23 cellular contexts compared by ENCODE assay signal in the genomic region with DNA sequence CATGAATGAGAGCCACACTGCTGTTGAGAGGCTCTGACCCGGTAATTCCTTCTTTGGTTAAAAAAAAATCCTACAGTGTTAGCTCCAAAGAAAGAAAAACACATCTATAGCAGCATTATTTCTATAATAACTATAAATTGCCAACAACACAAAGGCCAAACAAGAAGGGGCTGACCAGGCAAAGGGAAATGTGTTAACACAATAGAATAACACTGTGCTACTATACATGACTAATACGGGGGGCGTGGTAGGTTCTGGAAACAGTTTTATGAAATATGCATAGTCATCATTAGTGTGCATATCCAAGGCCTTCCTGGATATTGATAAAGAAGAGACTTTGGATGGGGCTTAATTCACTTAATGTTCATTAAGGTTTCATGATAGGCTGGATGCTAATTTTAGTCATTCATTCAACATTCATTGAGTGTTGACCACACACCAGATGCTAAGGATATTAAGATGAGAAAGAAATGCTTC. TPM values are rescaled to one million over a fixed set of nuclear protein-coding genes. Genes with fewer than 3 reads are reported as not detected.
DNase-seq lines count a peak whose midpoint lies in the region; ATAC-seq, FAIRE-seq and TF ChIP-seq lines count a peak whose summit lies in the region.
"Had no signal": no experiment of that assay in that cellular context is flagged by ENCODE, and none has a peak within 500 bp of the region (broad histone marks: within the 10 kb centered on the region; RNA-seq: fewer than 3 reads in every experiment).

No MANE protein-coding gene starts in this region.

- H3K9ac ChIP-seq in GM23248 = no peak overlapping the region
- H3K9ac ChIP-seq in endothelial cell of umbilical vein (replicated peaks; ENCODE audit: extremely low read depth, insufficient read depth, low read length) = no peak overlapping the region

- ATAC-seq in left lung (peak; percentile 26), left colon (no peak), GM18861 (IDR thresholded peaks at IDR 0.05; ENCODE audit: unreplicated experiment) (no peak)
- ATAC-seq in stimulated activated effector memory CD8-positive, alpha-beta T cell treated with anti-CD3 and anti-CD28 coated beads, Interleukin-12 subunit alpha, Interleukin-12 subunit beta, amount 100 ng/mL, for 72 hours = no peak
- ATAC-seq: activated naive CD4-positive, alpha-beta T cell treated with anti-CD3 and anti-CD28 coated beads, Interleukin-2, amount 50 U/mL, for 72 hours; Right ventricle myocardium inferior; stimulated activated naive CD8-positive, alpha-beta T cell treated with anti-CD3 and anti-CD28 coated beads, Interleukin-15, Interleukin-2, amounts not matched to agents 100 U/mL and 50 U/mL, for 24 hours had no signal

- in situ Hi-C loops in GM23248 (cut with MboI) = loop anchor here (25.0 kb wide), 1 partner anchor 699 kb away; a partner anchor contains a TSS

- no peaks in the 10 kb centered on the region for H3F3A ChIP-seq in GM23248 (ENCODE audit: insufficient read depth)

- H3K79me2 ChIP-seq in GM23248 (ENCODE audit: insufficient read depth) (no peaks in the 10 kb centered on the region), endothelial cell of umbilical vein (ENCODE audit: control insufficient read depth, insufficient read depth, low read length) (no peaks in the 10 kb centered on the region)

- dilution Hi-C loops in endothelial cell of umbilical vein (cut with MboI; ENCODE audit: extremely low pct_ligation_motif_present, low sequenced_read_pairs) = no loop called here

- H4K20me1 ChIP-seq in GM23248 (ENCODE audit: insufficient read depth) = no peaks in the 10 kb centered on the region
- H4K20me1 ChIP-seq in endothelial cell of umbilical vein (replicated peaks; ENCODE audit: control insufficient read depth, extremely low read depth, insufficient read depth, low read length) = no peaks in the 10 kb centered on the region

- no peaks in the 10 kb centered on the region for H3K9me3 Mint-ChIP-seq in stimulated activated effector memory CD8-positive, alpha-beta T cell treated with anti-CD3 and anti-CD28 coated beads, Interleukin-12 subunit alpha, Interleukin-12 subunit beta, amount 100 ng/mL, for 72 hours
- H3K9me3 Mint-ChIP-seq: activated naive CD4-positive, alpha-beta T cell treated with anti-CD3 and anti-CD28 coated beads, Interleukin-2, amount 50 U/mL, for 72 hours had no signal

- intact Hi-C loops in endothelial cell of umbilical vein (cut with micrococcal nuclease) = loop anchor here (2.0 to 10.0 kb wide), 2 partner anchors 26 to 1132 kb away; no protein-coding TSS in a partner anchor
- intact Hi-C loops in left lung (cut with DNase I) = no loop called here
- intact Hi-C loops in left colon (cut with DNase I, micrococcal nuclease) = no loop called here

- POLR2A ChIA-PET in endothelial cell of umbilical vein (lab: Charles Lee) = no interaction called here

- no peak overlapping the region for H3K4me2 ChIP-seq in GM23248 (ENCODE audit: unreplicated experiment)
- H3K4me2 ChIP-seq in endothelial cell of umbilical vein (ENCODE audit: insufficient read depth, low read length) = no peak overlapping the region

- DNase-seq in GM23248 = peak; percentile 39
- DNase-seq in OCI-M1 (lab: John Stamatoyannopoulos, UW) = peak; percentile 51
- peak; percentile 44 for DNase-seq in endothelial cell of umbilical vein (ENCODE audit: low read depth, low spot score)
- DNase-seq in left lung = no peak
- no peak for DNase-seq in stimulated activated effector memory CD8-positive, alpha-beta T cell treated with anti-CD3 and anti-CD28 coated beads, Interleukin-12 subunit alpha, Interleukin-12 subunit beta, amount 100 ng/mL, for 72 hours (ENCODE audit: low spot score in 2 of 2)
- DNase-seq in left colon = no peak
- no peak for DNase-seq in NCI-H1417 (lab: John Stamatoyannopoulos, UW)
- DNase-seq: activated CD4-positive, alpha-beta T cell treated with anti-CD3 and anti-CD28 coated beads for 4 hours; CD4-positive, alpha-beta memory T cell; Kasumi-1; NCI-H146; NCI-H2171; NCI-H526 treated with DMSO at 0.1 percent for 48 hours; stimulated activated CD4-positive, alpha-beta T cell treated with anti-CD3 and anti-CD28 coated beads, Interleukin-1b, Interleukin-23, amount 100 ng/mL, for 48 hours; stimulated activated naive CD8-positive, alpha-beta T cell treated with anti-CD3 and anti-CD28 coated beads, Interleukin-15, Interleukin-2, amounts not matched to agents 100 U/mL and 50 U/mL, for 24 hours; tibial artery had no signal

- FAIRE-seq in endothelial cell of umbilical vein (lab: Jason Lieb, UNC) = peak; percentile 89
- FAIRE-seq: frontal cortex, H54 had no signal

- H3K27ac Mint-ChIP-seq in stimulated activated effector memory CD8-positive, alpha-beta T cell treated with anti-CD3 and anti-CD28 coated beads, Interleukin-12 subunit alpha, Interleukin-12 subunit beta, amount 100 ng/mL, for 72 hours = no peak overlapping the region
- H3K27ac Mint-ChIP-seq: activated naive CD4-positive, alpha-beta T cell treated with anti-CD3 and anti-CD28 coated beads, Interleukin-2, amount 50 U/mL, for 72 hours; CD4-positive, alpha-beta memory T cell; endodermal cell had no signal

- H3K9me1 ChIP-seq in endothelial cell of umbilical vein (replicated peaks; ENCODE audit: control insufficient read depth, extremely low read depth, insufficient read depth, low read length) = no peaks in the 10 kb centered on the region

- H3K4me1 Mint-ChIP-seq in stimulated activated effector memory CD8-positive, alpha-beta T cell treated with anti-CD3 and anti-CD28 coated beads, Interleukin-12 subunit alpha, Interleukin-12 subunit beta, amount 100 ng/mL, for 72 hours = no peaks in the 10 kb centered on the region

- no peak for TF ChIP-seq CTCF in endothelial cell of umbilical vein (IDR thresholded peaks at IDR 0.05; ENCODE audit: extremely low read depth in 1 of 2, insufficient read depth in 1 of 2, low read depth in 1 of 2, low read length in 2 of 2)
- no peak for TF ChIP-seq CTCF in left lung (IDR thresholded peaks at IDR 0.05)

- H2AFZ ChIP-seq in GM23248 (no peak overlapping the region), endothelial cell of umbilical vein (ENCODE audit: low read depth, low read length) (peak overlapping the region; percentile 68)

- no peaks in the 10 kb centered on the region for H3K9me3 ChIP-seq in GM23248 (ENCODE audit: low read depth)
- no peaks in the 10 kb centered on the region for H3K9me3 ChIP-seq in endothelial cell of umbilical vein (replicated peaks; ENCODE audit: control insufficient read depth, insufficient read depth, low read length)
- H3K9me3 ChIP-seq in left lung = no peaks in the 10 kb centered on the region
- H3K9me3 ChIP-seq: tibial artery had no signal

- H3K4me1 ChIP-seq in GM23248 (ENCODE audit: insufficient read depth) (no peaks in the 10 kb centered on the region), endothelial cell of umbilical vein (ENCODE audit: control insufficient read depth, extremely low read depth, insufficient read depth, low read length) (peaks cover 14% of the 10 kb centered on the region), left lung (no peaks in the 10 kb centered on the region)
- H3K4me1 ChIP-seq: tibial artery had no signal

- WGBS in GM23248 (ENCODE audit: low coverage in 1 of 2, low lambda C conversion rate in 2 of 2, missing lambda C conversion rate in 2 of 2), 2 experiments = 55 to 74% methylated on average over 3 of the region's 3 CpGs

- H3K27ac ChIP-seq in GM23248 (no peak overlapping the region), endothelial cell of umbilical vein (ENCODE audit: insufficient read depth, low read depth, low read length) (peak overlapping the region; percentile 73), left lung (no peak overlapping the region)
- H3K27ac ChIP-seq: tibial artery had no signal

- H3K36me3 ChIP-seq in GM23248 (ENCODE audit: low read depth) = no peaks in the 10 kb centered on the region
- no peaks in the 10 kb centered on the region for H3K36me3 ChIP-seq in endothelial cell of umbilical vein (ENCODE audit: control insufficient read depth in 2 of 2, extremely low read depth in 1 of 2, insufficient read depth in 2 of 2, low read length in 2 of 2)
- no peaks in the 10 kb centered on the region for H3K36me3 ChIP-seq in left lung
- H3K36me3 ChIP-seq: tibial artery had no signal

- CTCF ChIA-PET in endothelial cell of umbilical vein (lab: Charles Lee) = interaction anchor here (0.8 to 3.8 kb wide), 3 partner anchors 15 to 707 kb away, joined by 3 to 12 read pairs (median 7); a partner anchor contains a TSS

- no TSS peak for BruUV-seq in endothelial cell of umbilical vein (replicated peaks; lab: Mats Ljungman, UMichigan)

- H3K9me2 ChIP-seq in GM23248 (ENCODE audit: insufficient read depth) = no peaks in the 10 kb centered on the region

- no peak for TF ChIP-seq POLR2A in endothelial cell of umbilical vein (IDR thresholded peaks at IDR 0.05; ENCODE audit: low read depth, low read length)

- H3K27me3 ChIP-seq in GM23248 (replicated peaks; ENCODE audit: insufficient read depth) (peaks cover 36% of the 10 kb centered on the region; the same call in 1 of the 2 replicates), endothelial cell of umbilical vein (ENCODE audit: control insufficient read depth in 2 of 2, insufficient read depth in 2 of 2, low read length in 2 of 2) (peaks cover 0 to 9% of the 10 kb centered on the region in 2 experiments), left lung (peaks cover 9 to 69% of the 10 kb centered on the region in 2 donors)

- no peaks in the 10 kb centered on the region for H3K36me3 Mint-ChIP-seq in stimulated activated effector memory CD8-positive, alpha-beta T cell treated with anti-CD3 and anti-CD28 coated beads, Interleukin-12 subunit alpha, Interleukin-12 subunit beta, amount 100 ng/mL, for 72 hours
- H3K36me3 Mint-ChIP-seq: activated naive CD4-positive, alpha-beta T cell treated with anti-CD3 and anti-CD28 coated beads, Interleukin-2, amount 50 U/mL, for 72 hours; CD4-positive, alpha-beta memory T cell had no signal

- H3K4me3 ChIP-seq in GM23248 = no peak overlapping the region
- H3K4me3 ChIP-seq in endothelial cell of umbilical vein (replicated peaks in 1 of 3; ENCODE audit: insufficient read depth in 1 of 3, low read depth in 1 of 3, low read length in 3 of 3) = no peak overlapping the region
- no peak overlapping the region for H3K4me3 ChIP-seq in left lung
- H3K4me3 ChIP-seq: tibial artery had no signal

- H3K4me3 Mint-ChIP-seq in stimulated activated effector memory CD8-positive, alpha-beta T cell treated with anti-CD3 and anti-CD28 coated beads, Interleukin-12 subunit alpha, Interleukin-12 subunit beta, amount 100 ng/mL, for 72 hours = no peak overlapping the region
- H3K4me3 Mint-ChIP-seq: CD4-positive, alpha-beta memory T cell; endodermal cell had no signal

RNA-seq across cellular contexts. Expression of a gene that starts 50.0 kb away (rescaled TPM):
- not detected in 2 replicates for total RNA-seq in GM23248 (2014; rRNA removed; shearing (Covaris generic))
- polyA plus RNA-seq in GM23248 (2016; fragmentation: Nextera tagmentation; extraction: Ambion mirVana) (not detected in 2 replicates), endothelial cell of umbilical vein (not detected in 2 replicates)
- total RNA-seq in endothelial cell of umbilical vein (not detected in 2 replicates), left lung (not detected), left colon (not detected)
- not detected in 2 replicates for polyA plus RNA-seq in endothelial cell of umbilical vein (2011; cell fraction: cytosol; rRNA removed)
- polyA plus RNA-seq in endothelial cell of umbilical vein (2011; cell fraction: nucleus; rRNA removed) = not detected in 2 replicates
- not detected in 2 replicates for polyA plus RNA-seq in endothelial cell of umbilical vein (2012)
- not detected in 2 replicates for polyA minus RNA-seq in endothelial cell of umbilical vein
- polyA minus RNA-seq in endothelial cell of umbilical vein (2011; cell fraction: cytosol; rRNA and poly(A)+ RNA removed) = not detected
- polyA minus RNA-seq in endothelial cell of umbilical vein (2011; cell fraction: nucleus; rRNA and poly(A)+ RNA removed) = not detected in 2 replicates
- total RNA-seq: activated naive CD4-positive, alpha-beta T cell treated with anti-CD3 and anti-CD28 coated beads, Interleukin-2, amount 50 U/mL, for 72 hours; CD4-positive, alpha-beta memory T cell; endodermal cell; frontal cortex; Right ventricle myocardium inferior had no signal
- polyA plus RNA-seq: CD4-positive, alpha-beta memory T cell; neural cell had no signal

RNA-seq across cellular contexts. Expression of a gene that starts 56.7 kb away (rescaled TPM):
- total RNA-seq in GM23248 (2014; rRNA removed; shearing (Covaris generic)) = not detected in 2 replicates
- not detected in 2 replicates for polyA plus RNA-seq in GM23248 (2016; fragmentation: Nextera tagmentation; extraction: Ambion mirVana)
- not detected in 2 replicates for total RNA-seq in endothelial cell of umbilical vein
- polyA plus RNA-seq in endothelial cell of umbilical vein = not detected in 2 replicates
- not detected in 2 replicates for polyA plus RNA-seq in endothelial cell of umbilical vein (2011; cell fraction: cytosol; rRNA removed)
- polyA plus RNA-seq in endothelial cell of umbilical vein (2011; cell fraction: nucleus; rRNA removed) = not detected in 2 replicates
- not detected in 2 replicates for polyA plus RNA-seq in endothelial cell of umbilical vein (2012)
- polyA minus RNA-seq in endothelial cell of umbilical vein = not detected in 2 replicates
- polyA minus RNA-seq in endothelial cell of umbilical vein (2011; cell fraction: cytosol; rRNA and poly(A)+ RNA removed) = not detected
- polyA minus RNA-seq in endothelial cell of umbilical vein (2011; cell fraction: nucleus; rRNA and poly(A)+ RNA removed) = not detected in 2 replicates
- total RNA-seq in left lung = 10 to 100 TPM; 29.0 to 29.3 TPM
- 1 to 10 TPM; 2.6 to 7.3 TPM for total RNA-seq in left colon
- total RNA-seq: activated naive CD4-positive, alpha-beta T cell treated with anti-CD3 and anti-CD28 coated beads, Interleukin-2, amount 50 U/mL, for 72 hours; CD4-positive, alpha-beta memory T cell; endodermal cell had no signal
- polyA plus RNA-seq: CD4-positive, alpha-beta memory T cell; neural cell had no signal

Comparison
In these comparisons a context has a peak if more than half of its experiments do, and no peak if none do; other contexts are left out.
1. DNase-seq: peak in GM23248 (single experiment), OCI-M1 (single experiment) and endothelial cell of umbilical vein (single experiment); none in left lung (0 of 2), stimulated activated effector memory CD8-positive, alpha-beta T cell treated with anti-CD3 and anti-CD28 coated beads, Interleukin-12 subunit alpha, Interleukin-12 subunit beta, amount 100 ng/mL, for 72 hours (0 of 2), left colon (0 of 2) and NCI-H1417 (0 of 3).